Comparison of ENCODE assay signal across 21 cellular contexts in the genomic region with DNA sequence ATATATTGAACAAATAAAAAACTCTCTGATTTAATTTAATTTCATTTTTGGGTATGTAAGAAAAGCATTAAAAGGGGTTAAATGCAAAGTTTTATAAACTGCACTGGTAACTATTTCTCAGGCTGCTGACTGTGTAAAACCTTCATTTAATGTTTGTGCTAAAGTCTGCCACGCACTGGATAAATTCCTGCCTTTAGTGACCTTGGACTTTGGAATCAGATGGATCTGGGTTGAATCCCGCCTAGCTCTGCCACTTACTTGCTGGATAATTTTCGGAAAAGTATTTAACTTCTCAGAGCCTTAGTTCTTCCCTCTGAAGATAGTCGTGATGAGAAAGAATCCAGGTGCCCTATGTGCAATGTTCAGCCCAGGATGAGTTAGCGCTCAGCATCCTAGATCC. TPM values are rescaled to one million over a fixed set of nuclear protein-coding genes. Genes with fewer than 3 reads are reported as not detected.
A peak's percentile ranks its signal among the peaks of the same experiment; 100 is the strongest.
DNase-seq lines count a peak whose midpoint lies in the region; ATAC-seq, FAIRE-seq and TF ChIP-seq lines count a peak whose summit lies in the region.
"Had no signal": no experiment of that assay in that cellular context is flagged by ENCODE, and none has a peak within 500 bp of the region (broad histone marks: within the 10 kb centered on the region; RNA-seq: fewer than 3 reads in every experiment).

No MANE protein-coding gene starts in this region.

- TF ChIP-seq RAD21 in IMR-90 (IDR thresholded peaks at IDR 0.05; ENCODE audit: low read length) (no peak), HepG2 (CRISPR knock-in tag; IDR thresholded peaks at IDR 0.05) (no peak)

- H2BK15ac ChIP-seq in IMR-90 (ENCODE audit: low read depth, low read length): no peak overlapping the region

- no peaks in the 10 kb centered on the region for H3K79me2 ChIP-seq in HepG2 (ENCODE audit: insufficient read depth, low read length)

- H3K4ac ChIP-seq in IMR-90 (ENCODE audit: low read depth, low read length): no peak overlapping the region

- no peak for DNase-seq in IMR-90
- DNase-seq in HepG2 (ENCODE audit: low spot score): peak; percentile 35
- no peak for DNase-seq in progenitor cell of endocrine pancreas (ENCODE audit: low spot score, unreplicated experiment)
- no peak for DNase-seq in anterior cingulate cortex (lab: John Stamatoyannopoulos, UW)
- DNase-seq in stimulated activated naive CD8-positive, alpha-beta T cell treated with anti-CD3 and anti-CD28 coated beads, Interleukin-15, amount 100 ng/mL, for 72 hours: no peak
- DNase-seq: AML-193; Caco-2; Calu3; CD4-positive, alpha-beta T cell; CD8-positive, alpha-beta T cell; DMS79 treated with DMSO at 0.1 percent for 48 hours; GF-D8 had no signal

- no peak overlapping the region for H2BK120ac ChIP-seq in IMR-90 (ENCODE audit: low read depth, low read length)

- H3K27ac Mint-ChIP-seq in progenitor cell of endocrine pancreas: peak overlapping the region; percentile 11
- H3K27ac Mint-ChIP-seq in stimulated activated naive CD8-positive, alpha-beta T cell treated with anti-CD3 and anti-CD28 coated beads, Interleukin-15, amount 100 ng/mL, for 72 hours: no peak overlapping the region
- H3K27ac Mint-ChIP-seq: B cell; CD4-positive, alpha-beta T cell; CD8-positive, alpha-beta T cell had no signal

- H3K14ac ChIP-seq in IMR-90 (replicated peaks; ENCODE audit: low read depth, low read length): no peak overlapping the region

- H3K27ac ChIP-seq in IMR-90 (ENCODE audit: insufficient read depth, low read length) (no peak overlapping the region), HepG2 (ENCODE audit: extremely low read length, insufficient read depth, low read length) (no peak overlapping the region)
- H3K27ac ChIP-seq: 22Rv1; A549; BLaER1 treated with 17β-estradiol and CSF1 and Interleukin-3, amounts not matched to agents 10 nM and 100 nM; C4-2B had no signal

- no peaks in the 10 kb centered on the region for H3K36me3 Mint-ChIP-seq in progenitor cell of endocrine pancreas (ENCODE audit: insufficient read depth)
- H3K36me3 Mint-ChIP-seq: CD8-positive, alpha-beta T cell had no signal

- no peak overlapping the region for H2BK5ac ChIP-seq in IMR-90 (ENCODE audit: low read depth, low read length, poor library complexity, severe bottlenecking)

- H4K91ac ChIP-seq in IMR-90 (ENCODE audit: insufficient read depth, low read depth, low read length): no peak overlapping the region

- no peak for TF ChIP-seq EP300 in HepG2 (IDR thresholded peaks at IDR 0.05; ENCODE audit: low read depth in 2 of 2, low read length in 2 of 2)
- no peak for TF ChIP-seq EP300 in HepG2 (CRISPR knock-in tag; IDR thresholded peaks at IDR 0.05; ENCODE audit: borderline replicate concordance)

- H3K27me3 ChIP-seq in IMR-90 (ENCODE audit: control insufficient read depth, insufficient read depth, low read length): peaks cover 9% of the 10 kb centered on the region
- peaks cover 0 to 5% of the 10 kb centered on the region in 2 experiments; a peak in 2 of 5 replicates for H3K27me3 ChIP-seq in HepG2 (ENCODE audit: control insufficient read depth in 1 of 2, insufficient read depth in 2 of 2, low read length in 2 of 2)
- H3K27me3 ChIP-seq: BLaER1 treated with 17β-estradiol and CSF1 and Interleukin-3, amounts not matched to agents 10 nM and 100 nM had no signal

- dilution Hi-C loops in IMR-90 (cut with HindIII; ENCODE audit: low sequenced_read_pairs, unreplicated experiment): no loop called here

- H2BK20ac ChIP-seq in IMR-90 (ENCODE audit: low read depth, low read length): no peak overlapping the region

- H3K4me3 Mint-ChIP-seq in progenitor cell of endocrine pancreas (ENCODE audit: low read depth): no peak overlapping the region
- H3K4me3 Mint-ChIP-seq in stimulated activated naive CD8-positive, alpha-beta T cell treated with anti-CD3 and anti-CD28 coated beads, Interleukin-15, amount 100 ng/mL, for 72 hours: no peak overlapping the region
- H3K4me3 Mint-ChIP-seq: B cell; CD4-positive, alpha-beta T cell; CD8-positive, alpha-beta T cell had no signal

- H3K9ac ChIP-seq in IMR-90 (ENCODE audit: low read depth, low read length) (no peak overlapping the region), HepG2 (ENCODE audit: insufficient read depth, low read depth, low read length) (no peak overlapping the region)
- H3K9ac ChIP-seq: BLaER1 treated with 17β-estradiol and CSF1 and Interleukin-3, amounts not matched to agents 10 nM and 100 nM had no signal

- H3K4me1 ChIP-seq in IMR-90 (ENCODE audit: control insufficient read depth, insufficient read depth, low read length): 0 out of 2 replicates have a peak, but pooled peaks cover 3% of the 10 kb centered on the region
- peaks cover 13% of the 10 kb centered on the region for H3K4me1 ChIP-seq in HepG2 (ENCODE audit: insufficient read depth, low read length)
- H3K4me1 ChIP-seq: A549; BLaER1 treated with 17β-estradiol and CSF1 and Interleukin-3, amounts not matched to agents 10 nM and 100 nM; Caco-2 had no signal

- no TSS peak for BruUV-seq in IMR-90 (replicated peaks; lab: Mats Ljungman, UMichigan)
- no TSS peak for BruUV-seq in HepG2 (replicated peaks; lab: Mats Ljungman, UMichigan)

- H2AK9ac ChIP-seq in IMR-90 (replicated peaks; ENCODE audit: low read depth, low read length, poor library complexity): peak overlapping the region; percentile 26

- H3K9me3 ChIP-seq in IMR-90 (ENCODE audit: control insufficient read depth, insufficient read depth, low read length) (no peaks in the 10 kb centered on the region), HepG2 (ENCODE audit: low read length) (no peaks in the 10 kb centered on the region)
- H3K9me3 ChIP-seq: A549; BLaER1 treated with 17β-estradiol and CSF1 and Interleukin-3, amounts not matched to agents 10 nM and 100 nM; Caco-2 had no signal

- intact Hi-C loops in IMR-90 (cut with micrococcal nuclease): no loop called here
- intact Hi-C loops in HepG2 (cut with micrococcal nuclease; ENCODE audit: unreplicated experiment): no loop called here

- H3K9me3 Mint-ChIP-seq in progenitor cell of endocrine pancreas (ENCODE audit: low read depth): no peaks in the 10 kb centered on the region
- no peaks in the 10 kb centered on the region for H3K9me3 Mint-ChIP-seq in stimulated activated naive CD8-positive, alpha-beta T cell treated with anti-CD3 and anti-CD28 coated beads, Interleukin-15, amount 100 ng/mL, for 72 hours
- H3K9me3 Mint-ChIP-seq: CD4-positive, alpha-beta T cell; CD8-positive, alpha-beta T cell had no signal

- no peak for FAIRE-seq in HepG2 (lab: Jason Lieb, UNC)
- FAIRE-seq: A549, D721Med, G401.6, GM12891, GM19239 had no signal

- no peak for TF ChIP-seq CTCF in IMR-90 (conservative IDR thresholded peaks at IDR 0.05; ENCODE audit: low read depth, low read length)
- no peak for TF ChIP-seq CTCF in HepG2 (CRISPR knock-in tag; IDR thresholded peaks at IDR 0.05)
- TF ChIP-seq CTCF in progenitor cell of endocrine pancreas (IDR thresholded peaks at IDR 0.05; ENCODE audit: unreplicated experiment): no peak

- no peaks in the 10 kb centered on the region for H4K20me1 ChIP-seq in IMR-90 (ENCODE audit: insufficient read depth, low read length)
- no peaks in the 10 kb centered on the region for H4K20me1 ChIP-seq in HepG2 (ENCODE audit: insufficient read depth, low read length)
- H4K20me1 ChIP-seq: BLaER1 treated with 17β-estradiol and CSF1 and Interleukin-3, amounts not matched to agents 10 nM and 100 nM had no signal

- ATAC-seq in IMR-90 (ENCODE audit: low read depth): no peak
- ATAC-seq in HepG2: peak; percentile 23; the same call in 2 of the 3 replicates
- ATAC-seq in stimulated activated naive CD8-positive, alpha-beta T cell treated with anti-CD3 and anti-CD28 coated beads, Interleukin-15, amount 100 ng/mL, for 72 hours: no peak
- ATAC-seq: A549; CD8-positive, alpha-beta T cell had no signal

- H2AK5ac ChIP-seq in IMR-90 (ENCODE audit: low read depth, low read length): no peak overlapping the region

- H3K4me2 ChIP-seq in IMR-90 (ENCODE audit: low read depth, low read length) (no peak overlapping the region), HepG2 (ENCODE audit: low read depth, low read length) (no peak overlapping the region; the same call in 1 of the 2 replicates)
- H3K4me2 ChIP-seq: A549; BLaER1 treated with 17β-estradiol and CSF1 and Interleukin-3, amounts not matched to agents 10 nM and 100 nM had no signal

- no peaks in the 10 kb centered on the region for H3K79me1 ChIP-seq in IMR-90 (ENCODE audit: low read depth in 1 of 2, low read length in 2 of 2)

- CTCF ChIA-PET in IMR-90 (lab: Yijun Ruan, JAX): no interaction called here
- CTCF ChIA-PET in HepG2 (lab: Yijun Ruan, JAX; ENCODE audit: low intra/inter-chr PET ratio, low total read pairs): no interaction called here

- H3K4me3 ChIP-seq in IMR-90 (ENCODE audit: insufficient read depth, low read depth, low read length) (no peak overlapping the region), HepG2 (replicated peaks in 1 of 3; ENCODE audit: insufficient read depth in 1 of 3, low read depth in 2 of 3, low read length in 3 of 3) (no peak overlapping the region)
- H3K4me3 ChIP-seq: A549; BLaER1 treated with 17β-estradiol and CSF1 and Interleukin-3, amounts not matched to agents 10 nM and 100 nM had no signal

- no peak for TF ChIP-seq POLR2A in IMR-90 (IDR thresholded peaks at IDR 0.05; ENCODE audit: low read depth, low read length)
- no peak for TF ChIP-seq POLR2A in HepG2 (IDR thresholded peaks at IDR 0.05; ENCODE audit: insufficient read depth in 1 of 2, low read depth in 2 of 2, low read length in 2 of 2)

- peaks cover 21% of the 10 kb centered on the region for H3K4me1 Mint-ChIP-seq in progenitor cell of endocrine pancreas (ENCODE audit: low read depth)
- peaks cover 13% of the 10 kb centered on the region for H3K4me1 Mint-ChIP-seq in stimulated activated naive CD8-positive, alpha-beta T cell treated with anti-CD3 and anti-CD28 coated beads, Interleukin-15, amount 100 ng/mL, for 72 hours

- H3K36me3 ChIP-seq in IMR-90 (ENCODE audit: control insufficient read depth, insufficient read depth, low read length) (no peaks in the 10 kb centered on the region), HepG2 (replicated peaks in 1 of 2; ENCODE audit: control insufficient read depth in 1 of 2, insufficient read depth in 2 of 2, low read length in 2 of 2) (no peaks in the 10 kb centered on the region)
- H3K36me3 ChIP-seq: BLaER1 treated with 17β-estradiol and CSF1 and Interleukin-3, amounts not matched to agents 10 nM and 100 nM had no signal

- H2AFZ ChIP-seq in IMR-90 (replicated peaks; ENCODE audit: low read length, poor library complexity): no peak overlapping the region
- H2AFZ ChIP-seq in HepG2 (ENCODE audit: low read length): no peak overlapping the region

- no peak overlapping the region for H4K5ac ChIP-seq in IMR-90 (ENCODE audit: low read depth, low read length)

- peaks cover 6% of the 10 kb centered on the region for H3K27me3 Mint-ChIP-seq in progenitor cell of endocrine pancreas
- H3K27me3 Mint-ChIP-seq in stimulated activated naive CD8-positive, alpha-beta T cell treated with anti-CD3 and anti-CD28 coated beads, Interleukin-15, amount 100 ng/mL, for 72 hours: no peaks in the 10 kb centered on the region

- H3K23ac ChIP-seq in IMR-90 (ENCODE audit: low read depth, low read length): no peak overlapping the region

- POLR2A ChIA-PET in IMR-90 (lab: Charles Lee; ENCODE audit: unreplicated experiment) (no interaction called here), HepG2 (lab: Yijun Ruan, JAX) (no interaction called here)

- no peak overlapping the region for H4K8ac ChIP-seq in IMR-90 (ENCODE audit: low read depth in 2 of 2, low read length in 2 of 2)

- no peak overlapping the region for H3K56ac ChIP-seq in IMR-90 (ENCODE audit: extremely low read depth, insufficient read depth, low read length)

- H3K18ac ChIP-seq in IMR-90 (ENCODE audit: low read depth, low read length): no peak overlapping the region

- 85% methylated on average over 2 of the region's 5 CpGs; no CpG with 5 or more reads in 1 of the 2 experiments for WGBS in IMR-90 (ENCODE audit: extremely low coverage in 2 of 2, insufficient read length in 1 of 2), 2 experiments
- 14% methylated on average over 5 of the region's 5 CpGs for WGBS in HepG2 (ENCODE audit: low lambda C conversion rate)

- in situ Hi-C loops in IMR-90 (cut with MboI; ENCODE audit: low sequenced_read_pairs): no loop called here
- in situ Hi-C loops in HepG2 (cut with HindIII; ENCODE audit: extremely low pct_ligation_motif_present, low pct_unique_long_range_greater_than_20kb): no loop called here

- H3K9me1 ChIP-seq in IMR-90 (ENCODE audit: insufficient read depth, low read length): no peaks in the 10 kb centered on the region

RNA-seq across cellular contexts. Expression of gene RASL11A, which starts 58.6 kb away (rescaled TPM):
- total RNA-seq in IMR-90 (2012; rRNA removed) (15.3 and 18.5 TPM in 2 replicates), HepG2 (2016; rRNA removed; fragmentation: Illumina TruSeq; extraction: Trizol) (3.2 and 4.1 TPM in 2 replicates), progenitor cell of endocrine pancreas (4.2 and 5.8 TPM in 2 replicates)
- polyA plus RNA-seq in IMR-90 (2012; rRNA removed) (9.8 and 10.4 TPM in 2 replicates), HepG2 (2011; rRNA removed) (3.0 and 3.7 TPM in 2 replicates)
- polyA plus RNA-seq in IMR-90 (2012; cell fraction: cytosol; rRNA removed): 9.5 and 12.6 TPM in 2 replicates
- polyA plus RNA-seq in IMR-90 (2012; cell fraction: nucleus; rRNA removed; ENCODE audit: low replicate concordance): 6.3 and 7.6 TPM in 2 replicates
- total RNA-seq in HepG2 (2016; cell fraction: cytosol; rRNA removed; fragmentation: Illumina TruSeq; extraction: Trizol; ENCODE audit: low read depth): 2.2 and 3.8 TPM in 2 replicates
- total RNA-seq in HepG2 (2016; cell fraction: insoluble cytoplasmic fraction; rRNA removed; fragmentation: Illumina TruSeq; extraction: Trizol): 2.6 and 4.1 TPM in 2 replicates
- total RNA-seq in HepG2 (2016; cell fraction: membrane; rRNA removed; fragmentation: Illumina TruSeq; extraction: Trizol): 2.7 and 2.9 TPM in 2 replicates
- 1.4 and 2.3 TPM in 2 replicates for total RNA-seq in HepG2 (2016; cell fraction: nucleus; rRNA removed; fragmentation: Illumina TruSeq; extraction: Trizol)
- polyA plus RNA-seq in HepG2 (2011; cell fraction: cytosol; rRNA removed): 2.1 and 2.8 TPM in 2 replicates
- 1.1 and 1.9 TPM in 2 replicates for polyA plus RNA-seq in HepG2 (2011; cell fraction: nucleus; rRNA removed)
- 1.0 and 1.2 TPM in 2 replicates for polyA plus RNA-seq in HepG2 (2012)
- polyA plus RNA-seq in HepG2 (2016; cell fraction: cytosol; fragmentation: Illumina TruSeq; extraction: Trizol; ENCODE audit: low read depth): 1.3 and 2.0 TPM in 2 replicates
- polyA plus RNA-seq in HepG2 (2016; cell fraction: insoluble cytoplasmic fraction; fragmentation: Illumina TruSeq; extraction: Trizol; ENCODE audit: low read depth): 3.1 and 5.6 TPM in 2 replicates
- 1.9 and 2.7 TPM in 2 replicates for polyA plus RNA-seq in HepG2 (2016; cell fraction: membrane; fragmentation: Illumina TruSeq; extraction: Trizol; ENCODE audit: low read depth)
- polyA plus RNA-seq in HepG2 (2016; cell fraction: nucleus; fragmentation: Illumina TruSeq; extraction: Trizol; ENCODE audit: insufficient read depth, low read depth): 1.4 and 4.3 TPM in 2 replicates
- 9.1 and 16.5 TPM in 2 replicates for polyA minus RNA-seq in HepG2 (2011; rRNA and poly(A)+ RNA removed; ENCODE audit: low replicate concordance)
- polyA minus RNA-seq in HepG2 (2011; cell fraction: cytosol; rRNA and poly(A)+ RNA removed): 2.8 and 5.8 TPM in 2 replicates
- 0.39 and 1.7 TPM in 2 replicates for polyA minus RNA-seq in HepG2 (2011; cell fraction: nucleus; rRNA and poly(A)+ RNA removed)
